ENCODE assay signal across 8 cellular contexts in the genomic region with DNA sequence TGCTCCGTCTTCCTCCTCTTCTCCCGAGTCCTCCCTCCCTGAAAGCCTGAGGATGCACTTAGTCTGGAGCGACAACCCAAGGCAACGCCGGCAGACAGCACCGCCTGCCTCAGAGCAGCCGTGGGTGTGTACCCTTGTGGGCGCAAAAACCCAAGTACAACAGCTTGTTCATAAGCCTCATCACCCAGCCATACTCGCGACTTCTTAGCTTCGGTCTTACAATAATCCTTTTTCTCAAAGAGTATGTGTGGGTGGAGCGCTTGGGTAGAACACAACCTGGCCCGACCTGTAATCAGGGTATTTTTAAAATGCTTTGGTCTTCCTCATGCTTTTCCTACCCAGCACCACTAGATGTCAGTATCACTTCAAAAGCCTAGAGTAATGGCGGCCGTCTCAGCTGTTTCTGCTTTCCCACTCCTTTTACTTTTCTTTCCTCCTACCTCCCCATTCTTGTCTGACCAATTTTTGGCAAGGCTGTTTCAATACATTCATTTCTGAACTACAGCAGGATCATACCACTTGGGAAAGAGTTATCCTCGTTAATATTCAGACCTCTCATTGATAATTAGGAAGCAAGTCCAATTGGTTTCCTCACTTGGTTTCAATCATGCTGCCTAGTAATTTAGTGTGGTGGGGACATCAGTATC.
A peak's percentile ranks its signal among the peaks of the same experiment; 100 is the strongest.
DNase-seq lines count a peak whose midpoint lies in the region; ATAC-seq, FAIRE-seq and TF ChIP-seq lines count a peak whose summit lies in the region.

No MANE protein-coding gene starts in this region.

- TF ChIP-seq CTCF in right atrium auricular region (IDR thresholded peaks at IDR 0.05) (peak; percentile 62 to 95), prostate gland (IDR thresholded peaks at IDR 0.05) (peak; percentile 83 to 91 (median 88))

- H3K36me3 ChIP-seq in right atrium auricular region (no peaks in the 10 kb centered on the region), prostate gland (no peaks in the 10 kb centered on the region)

- intact Hi-C loops in prostate gland (cut with DNase I) = loop anchor here (1.0 kb wide), 1 partner anchor 266 kb away; no protein-coding TSS in a partner anchor

- peak; percentile 93 for ATAC-seq in HG02642 (IDR thresholded peaks at IDR 0.05; ENCODE audit: poor library complexity, unreplicated experiment)

- WGBS in prostate gland = 8% methylated on average over 16 of the region's 16 CpGs

- H3K27ac ChIP-seq in right atrium auricular region = no peak overlapping the region
- no peak overlapping the region for H3K27ac ChIP-seq in prostate gland

- DNase-seq in GM12891 (ENCODE audit: insufficient read length, low spot score) (peak; percentile 23), NAMALWA (ENCODE audit: low spot score) (peak; percentile 86), SKM-1 (lab: John Stamatoyannopoulos, UW; ENCODE audit: unreplicated experiment) (peak; percentile 30), amygdala (lab: John Stamatoyannopoulos, UW) (peak in 37 of 56 donors; percentile 2 to 70 (median 33)), right atrium auricular region (ENCODE audit: low spot score) (no peak), prostate gland (ENCODE audit: low spot score) (peak; percentile 51)
- DNase-seq in NK-92 treated with Interleukin-12 subunit alpha and Interleukin-12 subunit beta, amount 100 ng/mL, for 24 hours (lab: John Stamatoyannopoulos, UW) = no peak

- H3K9me3 ChIP-seq in right atrium auricular region (no peaks in the 10 kb centered on the region), prostate gland (no peaks in the 10 kb centered on the region)

- H3K4me1 ChIP-seq in right atrium auricular region (peaks cover 0 to 3% of the 10 kb centered on the region in 2 donors), prostate gland (replicated peaks) (no peaks in the 10 kb centered on the region)

- FAIRE-seq in GM12891 (lab: Jason Lieb, UNC) = peak; percentile 73

- H3K27me3 ChIP-seq in right atrium auricular region = no peaks in the 10 kb centered on the region
- H3K27me3 ChIP-seq in prostate gland (replicated peaks; ENCODE audit: insufficient read depth) = no peaks in the 10 kb centered on the region

- no peak for TF ChIP-seq POLR2A in GM12891 (IDR thresholded peaks at IDR 0.05; ENCODE audit: low read depth, low read length)
- no peak for TF ChIP-seq POLR2A in prostate gland (IDR thresholded peaks at IDR 0.05)

- H3K4me3 ChIP-seq in right atrium auricular region (peak overlapping the region in 1 of 2 donors; percentile 37), prostate gland (no peak overlapping the region)

TF ChIP-seq in GM12891, 5 proteins besides CTCF, POLR2A, EP300 and RAD21:
- TF ChIP-seq POLR2AphosphoS5 (IDR thresholded peaks at IDR 0.05; ENCODE audit: low read depth, low read length) (no peak), PAX5 (IDR thresholded peaks at IDR 0.05; ENCODE audit: insufficient read depth, low read length, severe bottlenecking) (no peak), POU2F2 (IDR thresholded peaks at IDR 0.05; ENCODE audit: low read depth, low read length) (no peak), TAF1 (IDR thresholded peaks at IDR 0.05; ENCODE audit: low read depth, low read length) (no peak), SPI1 (IDR thresholded peaks at IDR 0.05; ENCODE audit: low read depth, low read length) (no peak)

Comparison
In these comparisons a context has a peak if more than half of its experiments do, and no peak if none do; other contexts are left out.
1. DNase-seq: peak in GM12891 (single experiment), NAMALWA (single experiment), SKM-1 (single experiment), amygdala (37 of 56) and prostate gland (single experiment); none in right atrium auricular region (single experiment) and NK-92 treated with Interleukin-12 subunit alpha and Interleukin-12 subunit beta, amount 100 ng/mL, for 24 hours (single experiment).